Comparison of ENCODE assay signal across 9 cellular contexts in the genomic region with DNA sequence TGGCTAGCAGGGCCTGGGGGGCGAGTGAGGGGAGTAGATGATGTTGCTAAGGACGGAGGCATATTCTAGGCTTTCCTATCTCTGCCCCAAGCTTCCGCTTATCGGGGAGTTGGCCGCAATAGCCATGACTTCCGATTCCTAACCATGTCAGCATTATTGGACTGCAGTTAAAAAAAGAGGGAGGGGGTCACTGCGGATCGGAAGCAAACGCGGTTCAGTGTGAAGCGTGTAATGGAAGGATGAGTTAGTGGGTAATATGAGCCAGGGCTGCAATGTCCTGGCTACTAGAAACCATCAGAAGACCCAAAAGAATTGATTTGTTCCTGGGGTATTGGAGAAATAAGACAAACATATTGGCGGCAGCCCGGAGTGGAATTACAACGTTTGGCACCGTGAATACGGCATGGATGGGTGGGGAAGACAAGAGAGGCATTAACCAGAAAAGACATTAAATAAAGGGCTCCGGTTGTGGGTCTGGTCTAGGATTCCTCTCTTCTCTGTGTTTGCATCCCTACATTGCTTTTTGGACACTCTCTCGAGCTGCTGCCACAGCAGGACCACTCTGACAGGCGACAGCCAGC.
DNase-seq lines count a peak whose midpoint lies in the region; ATAC-seq and TF ChIP-seq lines count a peak whose summit lies in the region.
"Had no signal": no experiment of that assay in that cellular context is flagged by ENCODE, and none has a peak within 500 bp of the region (broad histone marks: within the 10 kb centered on the region; RNA-seq: fewer than 3 reads in every experiment).

No MANE protein-coding gene starts in this region.

- intact Hi-C loops in CD14-positive monocyte (cut with micrococcal nuclease): no loop called here
- intact Hi-C loops in prostate gland (cut with DNase I): no loop called here
- intact Hi-C loops in activated T-helper 2 cell treated with anti-CD3 and anti-CD28 coated beads, Interferon-gamma antibody, Interleukin-2, Interleukin-4, amounts not matched to agents 10 μg/mL and 5 μg/mL and 100 μg/mL, durations not matched to agents 14 hours and 24 hours and 36 hours (cut with micrococcal nuclease): no loop called here

- TF ChIP-seq CTCF in CD14-positive monocyte (IDR thresholded peaks at IDR 0.05): no peak
- no peak for TF ChIP-seq CTCF in glutamatergic neuron (IDR thresholded peaks at IDR 0.05; ENCODE audit: partially characterized antibody, unreplicated experiment)
- TF ChIP-seq CTCF in prostate gland (IDR thresholded peaks at IDR 0.05): no peak

- H3K9me3 ChIP-seq in SJCRH30 (replicated peaks) (no peaks in the 10 kb centered on the region), prostate gland (no peaks in the 10 kb centered on the region)

- H3K4me3 ChIP-seq in SJCRH30 (peak overlapping the region; percentile 62), prostate gland (peak overlapping the region; percentile 22 to 30)

- H3K4me3 Mint-ChIP-seq in CD14-positive monocyte (peak overlapping the region; percentile 5 to 66), glutamatergic neuron (ENCODE audit: unreplicated experiment) (peak overlapping the region; percentile 77)
- H3K4me3 Mint-ChIP-seq in activated T-helper 2 cell treated with anti-CD3 and anti-CD28 coated beads, Interferon-gamma antibody, Interleukin-2, Interleukin-4, amounts not matched to agents 10 μg/mL and 5 μg/mL and 100 μg/mL, durations not matched to agents 14 hours and 24 hours and 36 hours (ENCODE audit: low read depth): no peak overlapping the region

- H3K9me3 Mint-ChIP-seq in CD14-positive monocyte (peaks cover 0 to 13% (median 5%) of the 10 kb centered on the region in 7 donors), glutamatergic neuron (ENCODE audit: unreplicated experiment) (peaks cover 4% of the 10 kb centered on the region)
- no peaks in the 10 kb centered on the region for H3K9me3 Mint-ChIP-seq in activated T-helper 2 cell treated with anti-CD3 and anti-CD28 coated beads, Interferon-gamma antibody, Interleukin-2, Interleukin-4, amounts not matched to agents 10 μg/mL and 5 μg/mL and 100 μg/mL, durations not matched to agents 14 hours and 24 hours and 36 hours

- ATAC-seq in HG03460 (IDR thresholded peaks at IDR 0.05; ENCODE audit: unreplicated experiment) (no peak), GM18907 (IDR thresholded peaks at IDR 0.05; ENCODE audit: unreplicated experiment) (no peak)

- no peak overlapping the region for H3K27ac Mint-ChIP-seq in CD14-positive monocyte
- peak overlapping the region; percentile 10 for H3K27ac Mint-ChIP-seq in glutamatergic neuron (ENCODE audit: unreplicated experiment)
- H3K27ac Mint-ChIP-seq in activated T-helper 2 cell treated with anti-CD3 and anti-CD28 coated beads, Interferon-gamma antibody, Interleukin-2, Interleukin-4, amounts not matched to agents 10 μg/mL and 5 μg/mL and 100 μg/mL, durations not matched to agents 14 hours and 24 hours and 36 hours: no peak overlapping the region

- no peaks in the 10 kb centered on the region for H3K36me3 Mint-ChIP-seq in CD14-positive monocyte
- H3K36me3 Mint-ChIP-seq in glutamatergic neuron (ENCODE audit: unreplicated experiment): peaks cover 6% of the 10 kb centered on the region
- no peaks in the 10 kb centered on the region for H3K36me3 Mint-ChIP-seq in activated T-helper 2 cell treated with anti-CD3 and anti-CD28 coated beads, Interferon-gamma antibody, Interleukin-2, Interleukin-4, amounts not matched to agents 10 μg/mL and 5 μg/mL and 100 μg/mL, durations not matched to agents 14 hours and 24 hours and 36 hours (ENCODE audit: low read depth)

- no peak for DNase-seq in CD14-positive monocyte (ENCODE audit: low spot score)
- DNase-seq in SJCRH30: peak in 1 of 2 experiments; percentile 4
- DNase-seq in glutamatergic neuron: no peak
- DNase-seq in prostate gland (ENCODE audit: low spot score): no peak
- no peak for DNase-seq in activated T-helper 2 cell treated with anti-CD3 and anti-CD28 coated beads, Interferon-gamma antibody, Interleukin-2, Interleukin-4, amounts not matched to agents 10 μg/mL and 5 μg/mL and 100 μg/mL, durations not matched to agents 14 hours and 24 hours and 36 hours (ENCODE audit: low spot score)
- no peak for DNase-seq in AG08396 (ENCODE audit: low spot score)
- DNase-seq: activated T-cell treated with anti-CD3 and anti-CD28 coated beads, Interleukin-2, amount 50 U/mL, for 48 hours had no signal

- H3K27ac ChIP-seq in SJCRH30: peak overlapping the region; percentile 6
- H3K27ac ChIP-seq in prostate gland: no peak overlapping the region

- H3K27me3 ChIP-seq in SJCRH30 (peaks cover 7% of the 10 kb centered on the region; the same call in 1 of the 2 replicates), prostate gland (replicated peaks; ENCODE audit: insufficient read depth) (peaks cover 10% of the 10 kb centered on the region)

- 10% methylated on average over 19 of the region's 19 CpGs for WGBS in prostate gland

- H3K4me1 ChIP-seq in SJCRH30: peaks cover 10% of the 10 kb centered on the region; the same call in 1 of the 2 replicates
- H3K4me1 ChIP-seq in prostate gland (replicated peaks): no peaks in the 10 kb centered on the region

- H3K36me3 ChIP-seq in SJCRH30: no peaks in the 10 kb centered on the region
- no peaks in the 10 kb centered on the region for H3K36me3 ChIP-seq in prostate gland

- peaks cover 2% of the 10 kb centered on the region for H3K4me1 Mint-ChIP-seq in CD14-positive monocyte
- peaks cover 8% of the 10 kb centered on the region for H3K4me1 Mint-ChIP-seq in glutamatergic neuron (ENCODE audit: low read depth, unreplicated experiment)
- H3K4me1 Mint-ChIP-seq in activated T-helper 2 cell treated with anti-CD3 and anti-CD28 coated beads, Interferon-gamma antibody, Interleukin-2, Interleukin-4, amounts not matched to agents 10 μg/mL and 5 μg/mL and 100 μg/mL, durations not matched to agents 14 hours and 24 hours and 36 hours (ENCODE audit: low read depth): no peaks in the 10 kb centered on the region

- H3K27me3 Mint-ChIP-seq in CD14-positive monocyte (ENCODE audit: low read depth in 3 of 3) (peaks cover 42 to 63% (median 45%) of the 10 kb centered on the region in 3 donors), glutamatergic neuron (ENCODE audit: unreplicated experiment) (peaks cover 2% of the 10 kb centered on the region)
- H3K27me3 Mint-ChIP-seq in activated T-helper 2 cell treated with anti-CD3 and anti-CD28 coated beads, Interferon-gamma antibody, Interleukin-2, Interleukin-4, amounts not matched to agents 10 μg/mL and 5 μg/mL and 100 μg/mL, durations not matched to agents 14 hours and 24 hours and 36 hours (ENCODE audit: low read depth): peaks cover 47% of the 10 kb centered on the region

- no peak for TF ChIP-seq POLR2A in prostate gland (IDR thresholded peaks at IDR 0.05)
